8 cellular contexts compared by ENCODE assay signal in the genomic region with DNA sequence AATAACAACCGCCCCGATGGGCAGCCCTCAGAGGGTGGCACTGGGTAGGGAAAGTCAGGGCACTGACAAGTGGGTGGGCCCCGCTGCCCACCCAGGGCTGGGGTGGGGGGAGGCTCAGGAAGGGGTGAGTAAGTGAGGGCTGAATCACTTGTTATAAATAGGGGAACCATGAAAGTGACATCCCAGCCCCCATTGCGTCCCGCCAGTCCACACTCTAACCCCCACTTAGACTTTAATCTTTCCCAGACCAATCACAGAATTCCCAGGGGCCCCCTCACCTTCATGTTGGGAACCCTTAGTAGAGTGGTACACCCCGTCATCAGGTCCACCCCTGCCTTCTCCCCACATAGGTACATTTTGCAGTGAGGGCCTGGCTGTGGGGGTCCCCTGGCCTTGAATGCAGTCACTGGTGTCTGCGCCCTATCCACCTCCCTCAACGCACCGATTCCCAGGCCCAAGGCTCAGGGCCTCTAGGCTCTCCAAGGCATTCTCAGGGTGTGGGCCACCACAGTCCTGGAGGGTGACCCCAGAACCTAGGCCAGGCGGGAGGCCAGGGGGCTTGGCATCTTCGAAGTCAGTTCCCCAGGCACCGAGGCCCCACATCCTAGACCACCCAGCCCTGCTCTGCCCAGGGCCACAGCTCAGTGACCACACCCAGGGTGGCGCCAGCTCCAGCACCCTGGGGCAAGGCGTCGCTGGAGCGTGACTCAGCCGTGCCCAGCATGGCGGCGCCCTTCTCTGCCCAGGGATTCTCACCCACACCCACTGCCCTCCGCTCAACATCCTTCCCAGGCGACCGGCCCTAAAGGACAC. TPM values are rescaled to one million over a fixed set of nuclear protein-coding genes. Genes with fewer than 3 reads are reported as not detected.
DNase-seq lines count a peak whose midpoint lies in the region; ATAC-seq and TF ChIP-seq lines count a peak whose summit lies in the region.

No MANE protein-coding gene starts in this region.

- intact Hi-C loops in activated T-helper 1 cell treated with anti-CD3 and anti-CD28 coated beads, Interleukin-12 subunit alpha, Interleukin-12 subunit beta, Interleukin-2, Interleukin-4 antibody, amounts not matched to agents 30 ng/mL and 10 ng/mL and 1 ng/mL, durations not matched to agents 14 hours and 24 hours and 36 hours (cut with micrococcal nuclease) = loop anchor here (1.0 to 5.0 kb wide), 9 partner anchors 7 to 688 kb away; a partner anchor contains a TSS

- H3K4me1 ChIP-seq in DOHH2 (ENCODE audit: control insufficient read depth, low read length) = peaks cover 88% of the 10 kb centered on the region
- H3K4me1 ChIP-seq in rectal smooth muscle tissue (ENCODE audit: control insufficient read depth, insufficient read depth, low read length) = peaks cover 29% of the 10 kb centered on the region

- H4K20me1 ChIP-seq in DOHH2 (ENCODE audit: control insufficient read depth, insufficient read depth, low read depth, low read length) = no peaks in the 10 kb centered on the region

- H3F3A ChIP-seq in DOHH2 (ENCODE audit: control insufficient read depth, insufficient read depth) = peaks cover 16% of the 10 kb centered on the region

- H3K4me3 ChIP-seq in DOHH2 (ENCODE audit: low read length) (peak overlapping the region; percentile 53), MG63 (peak overlapping the region; percentile 94), foreskin fibroblast (ENCODE audit: low read depth in 1 of 2, low read length in 2 of 2) (peak overlapping the region; percentile 83 to 93), rectal smooth muscle tissue (ENCODE audit: low read length) (peak overlapping the region; percentile 77)

- no peaks in the 10 kb centered on the region for H3K9me2 ChIP-seq in DOHH2 (replicated peaks; ENCODE audit: control insufficient read depth, low read length)

- H3K36me3 Mint-ChIP-seq in activated T-helper 1 cell treated with anti-CD3 and anti-CD28 coated beads, Interleukin-12 subunit alpha, Interleukin-12 subunit beta, Interleukin-2, Interleukin-4 antibody, amounts not matched to agents 30 ng/mL and 10 ng/mL and 1 ng/mL, durations not matched to agents 14 hours and 24 hours and 36 hours (ENCODE audit: low read depth) = peaks cover 14% of the 10 kb centered on the region

- TF ChIP-seq CTCF in DOHH2 (IDR thresholded peaks at IDR 0.05; ENCODE audit: low read depth, low read length, poor library complexity, severe bottlenecking) (no peak), foreskin fibroblast (IDR thresholded peaks at IDR 0.05; ENCODE audit: low read depth, low read length) (no peak)

- H3K36me3 ChIP-seq in DOHH2 (ENCODE audit: control insufficient read depth, low read length) = no peaks in the 10 kb centered on the region
- peaks cover 72% of the 10 kb centered on the region for H3K36me3 ChIP-seq in MG63
- H3K36me3 ChIP-seq in rectal smooth muscle tissue (ENCODE audit: control insufficient read depth, insufficient read depth, low read length) = peaks cover 10% of the 10 kb centered on the region

- H3K27ac ChIP-seq in DOHH2 (ENCODE audit: low read depth, low read length) (peak overlapping the region; percentile 32; the same call in 1 of the 2 replicates), rectal smooth muscle tissue (ENCODE audit: low read depth, low read length) (peak overlapping the region; percentile 92)

- peak overlapping the region; percentile 62 for H3K4me2 ChIP-seq in DOHH2 (ENCODE audit: low read length)

- no peaks in the 10 kb centered on the region for H3K9me3 Mint-ChIP-seq in activated T-helper 1 cell treated with anti-CD3 and anti-CD28 coated beads, Interleukin-12 subunit alpha, Interleukin-12 subunit beta, Interleukin-2, Interleukin-4 antibody, amounts not matched to agents 30 ng/mL and 10 ng/mL and 1 ng/mL, durations not matched to agents 14 hours and 24 hours and 36 hours

- H3K27me3 Mint-ChIP-seq in activated T-helper 1 cell treated with anti-CD3 and anti-CD28 coated beads, Interleukin-12 subunit alpha, Interleukin-12 subunit beta, Interleukin-2, Interleukin-4 antibody, amounts not matched to agents 30 ng/mL and 10 ng/mL and 1 ng/mL, durations not matched to agents 14 hours and 24 hours and 36 hours (ENCODE audit: insufficient read depth) = no peaks in the 10 kb centered on the region

- H3K9me3 ChIP-seq in DOHH2 (ENCODE audit: control insufficient read depth, insufficient read depth, low read length) (no peaks in the 10 kb centered on the region), MG63 (no peaks in the 10 kb centered on the region)

- H3K9ac ChIP-seq in rectal smooth muscle tissue (ENCODE audit: low read length) = peak overlapping the region; percentile 75

- DNase-seq in MG63 (peak; percentile 98), foreskin fibroblast (peak; percentile 68 to 88), HuH-7.5 (ENCODE audit: low spot score) (no peak)
- DNase-seq in activated T-helper 1 cell treated with anti-CD3 and anti-CD28 coated beads, Interleukin-12 subunit alpha, Interleukin-12 subunit beta, Interleukin-2, Interleukin-4 antibody, amounts not matched to agents 30 ng/mL and 10 ng/mL and 1 ng/mL, durations not matched to agents 14 hours and 24 hours and 36 hours (ENCODE audit: low spot score) = no peak

- H3K27me3 ChIP-seq in DOHH2 (ENCODE audit: control insufficient read depth, low read length) (peaks cover 10% of the 10 kb centered on the region), MG63 (no peaks in the 10 kb centered on the region), rectal smooth muscle tissue (ENCODE audit: control insufficient read depth, insufficient read depth, low read length) (no peaks in the 10 kb centered on the region)

- peak overlapping the region; percentile 96 for H3K27ac Mint-ChIP-seq in activated T-helper 1 cell treated with anti-CD3 and anti-CD28 coated beads, Interleukin-12 subunit alpha, Interleukin-12 subunit beta, Interleukin-2, Interleukin-4 antibody, amounts not matched to agents 30 ng/mL and 10 ng/mL and 1 ng/mL, durations not matched to agents 14 hours and 24 hours and 36 hours

- H3K4me1 Mint-ChIP-seq in activated T-helper 1 cell treated with anti-CD3 and anti-CD28 coated beads, Interleukin-12 subunit alpha, Interleukin-12 subunit beta, Interleukin-2, Interleukin-4 antibody, amounts not matched to agents 30 ng/mL and 10 ng/mL and 1 ng/mL, durations not matched to agents 14 hours and 24 hours and 36 hours (ENCODE audit: low read depth) = peaks cover 41% of the 10 kb centered on the region

- H3K79me2 ChIP-seq in DOHH2 (ENCODE audit: control insufficient read depth, low read length) = 0 out of 2 replicates have a peak, but pooled peaks cover 6% of the 10 kb centered on the region

- peak overlapping the region; percentile 93 for H3K4me3 Mint-ChIP-seq in activated T-helper 1 cell treated with anti-CD3 and anti-CD28 coated beads, Interleukin-12 subunit alpha, Interleukin-12 subunit beta, Interleukin-2, Interleukin-4 antibody, amounts not matched to agents 30 ng/mL and 10 ng/mL and 1 ng/mL, durations not matched to agents 14 hours and 24 hours and 36 hours

- ATAC-seq in GM21717 (IDR thresholded peaks at IDR 0.05; ENCODE audit: unreplicated experiment) (no peak), GM21825 (IDR thresholded peaks at IDR 0.05; ENCODE audit: unreplicated experiment) (no peak)

RNA-seq across cellular contexts. Expression of a gene that starts 36.8 kb away (rescaled TPM):
- not detected in 2 replicates for total RNA-seq in MG63 (2014; rRNA removed; shearing (Covaris generic); ENCODE audit: low replicate concordance)
- total RNA-seq in activated T-helper 1 cell treated with anti-CD3 and anti-CD28 coated beads, Interleukin-12 subunit alpha, Interleukin-12 subunit beta, Interleukin-2, Interleukin-4 antibody, amounts not matched to agents 30 ng/mL and 10 ng/mL and 1 ng/mL, durations not matched to agents 14 hours and 24 hours and 36 hours = 1.5 and 3.1 TPM in 2 replicates

RNA-seq across cellular contexts. Expression of a gene that starts 44.9 kb away (rescaled TPM):
- total RNA-seq in MG63 (2014; rRNA removed; shearing (Covaris generic); ENCODE audit: low replicate concordance) = 4.8 and 7.9 TPM in 2 replicates
- total RNA-seq in activated T-helper 1 cell treated with anti-CD3 and anti-CD28 coated beads, Interleukin-12 subunit alpha, Interleukin-12 subunit beta, Interleukin-2, Interleukin-4 antibody, amounts not matched to agents 30 ng/mL and 10 ng/mL and 1 ng/mL, durations not matched to agents 14 hours and 24 hours and 36 hours = 7.6 and 7.9 TPM in 2 replicates

Comparison
In these comparisons a context has a peak if more than half of its experiments do, and no peak if none do; other contexts are left out.
1. DNase-seq: peak in MG63 (single experiment) and foreskin fibroblast (2 of 2); none in activated T-helper 1 cell treated with anti-CD3 and anti-CD28 coated beads, Interleukin-12 subunit alpha, Interleukin-12 subunit beta, Interleukin-2, Interleukin-4 antibody, amounts not matched to agents 30 ng/mL and 10 ng/mL and 1 ng/mL, durations not matched to agents 14 hours and 24 hours and 36 hours (single experiment) and HuH-7.5 (single experiment).
2. Peak in every context shown above with its lines, with median percentiles within 50 percentile points of each other: H3K4me3 ChIP-seq.